ENCODE assay signal across 9 cellular contexts in genomic region chr4:4384837-4385236, GRCh38. TPM values are rescaled to one million over a fixed set of nuclear protein-coding genes. Genes with fewer than 3 reads are reported as not detected.
DNase-seq lines count a peak whose midpoint lies in the region; ATAC-seq and TF ChIP-seq lines count a peak whose summit lies in the region.
"Had no signal": no experiment of that assay in that cellular context is flagged by ENCODE, and none has a peak within 500 bp of the region (broad histone marks: within the 10 kb centered on the region; RNA-seq: fewer than 3 reads in every experiment).

No MANE protein-coding gene starts in this region.

- intact Hi-C loops in CD14-positive monocyte (cut with micrococcal nuclease) = no loop called here

- H3K4me3 ChIP-seq in astrocyte of the cerebellum (ENCODE audit: low read depth, low read length) = no peak overlapping the region

- H3K27me3 Mint-ChIP-seq in naive B cell (peaks cover 48 to 77% (median 75%) of the 10 kb centered on the region in 3 donors), CD14-positive monocyte (ENCODE audit: low read depth in 3 of 3) (peaks cover 66 to 77% (median 70%) of the 10 kb centered on the region in 3 donors)

- ATAC-seq in naive B cell (ENCODE audit: low read depth in 2 of 2) = no peak
- no peak for ATAC-seq in HG03432 (IDR thresholded peaks at IDR 0.05; ENCODE audit: unreplicated experiment)

- peak; percentile 33 for DNase-seq in DMS 273 (lab: John Stamatoyannopoulos, UW; ENCODE audit: unreplicated experiment)
- DNase-seq in DMS 273 treated with DMSO at 0.1 percent for 48 hours (lab: John Stamatoyannopoulos, UW) = no peak
- DNase-seq in astrocyte of the cerebellum (ENCODE audit: low read depth) = no peak
- no peak for DNase-seq in naive B cell
- no peak for DNase-seq in CD14-positive monocyte (ENCODE audit: low spot score)
- DNase-seq in NCI-H1048 (lab: John Stamatoyannopoulos, UW) = no peak

- peak; percentile 81 for TF ChIP-seq RAD21 in Ishikawa (IDR thresholded peaks at IDR 0.05; ENCODE audit: low read depth)

- H3K36me3 Mint-ChIP-seq in naive B cell (no peaks in the 10 kb centered on the region), CD14-positive monocyte (no peaks in the 10 kb centered on the region)
- H3K36me3 Mint-ChIP-seq: activated naive CD4-positive, alpha-beta T cell treated with anti-CD3 and anti-CD28 coated beads, Interleukin-2, amount 50 U/mL, for 72 hours had no signal

- peak; percentile 20 for TF ChIP-seq CTCF in astrocyte of the cerebellum (IDR thresholded peaks at IDR 0.05; ENCODE audit: low read depth, low read length, missing control alignments)
- no peak for TF ChIP-seq CTCF in CD14-positive monocyte (IDR thresholded peaks at IDR 0.05)

- H3K4me1 Mint-ChIP-seq in naive B cell = peaks cover 10 to 17% (median 13%) of the 10 kb centered on the region in 3 donors
- peaks cover 4% of the 10 kb centered on the region for H3K4me1 Mint-ChIP-seq in CD14-positive monocyte

- no peak for TF ChIP-seq EP300 in Ishikawa (IDR thresholded peaks at IDR 0.05; ENCODE audit: borderline replicate concordance)

- H3K27ac Mint-ChIP-seq in naive B cell = no peak overlapping the region
- no peak overlapping the region for H3K27ac Mint-ChIP-seq in CD14-positive monocyte
- H3K27ac Mint-ChIP-seq: activated naive CD4-positive, alpha-beta T cell treated with anti-CD3 and anti-CD28 coated beads, Interleukin-2, amount 50 U/mL, for 72 hours had no signal

- in situ Hi-C loops in astrocyte of the cerebellum (cut with HindIII; ENCODE audit: low sequenced_read_pairs) = loop anchor here (5.0 kb wide), 1 partner anchor 37 kb away; no protein-coding TSS in a partner anchor

- peak overlapping the region in 5 of 8 donors; percentile 12 to 84 (median 47) for H3K4me3 Mint-ChIP-seq in naive B cell
- peak overlapping the region in 1 of 2 donors; percentile 73 for H3K4me3 Mint-ChIP-seq in CD14-positive monocyte

- no peaks in the 10 kb centered on the region for H3K9me3 Mint-ChIP-seq in naive B cell
- peaks cover 0 to 7% (median 2%) of the 10 kb centered on the region in 7 donors for H3K9me3 Mint-ChIP-seq in CD14-positive monocyte
- H3K9me3 Mint-ChIP-seq: activated naive CD4-positive, alpha-beta T cell treated with anti-CD3 and anti-CD28 coated beads, Interleukin-2, amount 50 U/mL, for 72 hours had no signal

TF ChIP-seq in Ishikawa, 13 proteins besides CTCF, POLR2A, EP300 and RAD21:
- no peak for TF ChIP-seq TAF1 (IDR thresholded peaks at IDR 0.05; ENCODE audit: low read depth)
- TF ChIP-seq, protein P1, sequence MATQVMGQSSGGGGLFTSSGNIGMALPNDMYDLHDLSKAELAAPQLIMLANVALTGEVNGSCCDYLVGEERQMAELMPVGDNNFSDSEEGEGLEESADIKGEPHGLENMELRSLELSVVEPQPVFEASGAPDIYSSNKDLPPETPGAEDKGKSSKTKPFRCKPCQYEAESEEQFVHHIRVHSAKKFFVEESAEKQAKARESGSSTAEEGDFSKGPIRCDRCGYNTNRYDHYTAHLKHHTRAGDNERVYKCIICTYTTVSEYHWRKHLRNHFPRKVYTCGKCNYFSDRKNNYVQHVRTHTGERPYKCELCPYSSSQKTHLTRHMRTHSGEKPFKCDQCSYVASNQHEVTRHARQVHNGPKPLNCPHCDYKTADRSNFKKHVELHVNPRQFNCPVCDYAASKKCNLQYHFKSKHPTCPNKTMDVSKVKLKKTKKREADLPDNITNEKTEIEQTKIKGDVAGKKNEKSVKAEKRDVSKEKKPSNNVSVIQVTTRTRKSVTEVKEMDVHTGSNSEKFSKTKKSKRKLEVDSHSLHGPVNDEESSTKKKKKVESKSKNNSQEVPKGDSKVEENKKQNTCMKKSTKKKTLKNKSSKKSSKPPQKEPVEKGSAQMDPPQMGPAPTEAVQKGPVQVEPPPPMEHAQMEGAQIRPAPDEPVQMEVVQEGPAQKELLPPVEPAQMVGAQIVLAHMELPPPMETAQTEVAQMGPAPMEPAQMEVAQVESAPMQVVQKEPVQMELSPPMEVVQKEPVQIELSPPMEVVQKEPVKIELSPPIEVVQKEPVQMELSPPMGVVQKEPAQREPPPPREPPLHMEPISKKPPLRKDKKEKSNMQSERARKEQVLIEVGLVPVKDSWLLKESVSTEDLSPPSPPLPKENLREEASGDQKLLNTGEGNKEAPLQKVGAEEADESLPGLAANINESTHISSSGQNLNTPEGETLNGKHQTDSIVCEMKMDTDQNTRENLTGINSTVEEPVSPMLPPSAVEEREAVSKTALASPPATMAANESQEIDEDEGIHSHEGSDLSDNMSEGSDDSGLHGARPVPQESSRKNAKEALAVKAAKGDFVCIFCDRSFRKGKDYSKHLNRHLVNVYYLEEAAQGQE (IDR thresholded peaks at IDR 0.05; ENCODE audit: low read depth) = no peak
- TF ChIP-seq TEAD4 (IDR thresholded peaks at IDR 0.05) = no peak
- no peak for TF ChIP-seq NFIC (IDR thresholded peaks at IDR 0.05)

RNA-seq across cellular contexts. Expression of gene NSG1, which starts 2.1 kb away (rescaled TPM):
- under 1 TPM in 2 of 6 donors, not detected in 4; 0.10 to 0.14 TPM for polyA plus RNA-seq in naive B cell (ENCODE audit: low read depth in 6 of 6)
- under 1 TPM in 1 of 2 donors, not detected in 1; 0.10 TPM for polyA plus RNA-seq in CD14-positive monocyte
